1 cellular context compared by ENCODE assay signal in the genomic region with DNA sequence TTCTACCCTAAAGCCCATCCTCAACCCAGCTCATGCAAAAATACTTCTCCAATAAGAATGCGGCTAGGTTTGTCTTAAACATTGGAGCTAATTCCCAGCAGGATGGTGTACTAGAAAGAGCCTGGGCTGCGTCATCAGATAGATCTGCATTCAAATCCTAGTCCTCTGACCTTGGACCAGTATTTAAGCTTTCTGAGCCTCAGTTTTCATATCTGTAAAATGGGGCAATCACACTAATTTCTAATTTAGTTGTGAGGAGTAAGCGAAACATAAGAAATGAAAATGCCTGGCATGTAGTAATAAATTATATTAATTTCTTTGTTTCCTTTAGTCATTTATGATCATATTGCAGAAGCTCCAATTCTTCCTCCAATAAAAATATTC.
TF ChIP-seq lines count a peak whose summit lies in the region.

No MANE protein-coding gene starts in this region.

TF ChIP-seq in K562, 482 proteins besides CTCF, POLR2A, EP300 and RAD21:
- TF ChIP-seq RCOR1 (IDR thresholded peaks at IDR 0.05; ENCODE audit: borderline replicate concordance in 1 of 2, low read depth in 2 of 2, low read length in 2 of 2) (0 out of 4 replicates have a peak, but pooled peaks of 1 of the 2 experiments have one; percentile 18), MCM3 (IDR thresholded peaks at IDR 0.05) (no peak), ZNF282 (CRISPR knock-in tag; IDR thresholded peaks at IDR 0.05) (no peak), CBFB (CRISPR knock-in tag; IDR thresholded peaks at IDR 0.05) (no peak), C11orf30 (IDR thresholded peaks at IDR 0.05; ENCODE audit: low read depth) (no peak), SIX5 (IDR thresholded peaks at IDR 0.05; ENCODE audit: borderline replicate concordance in 1 of 2, insufficient read depth in 1 of 2, low read depth in 1 of 2, low read length in 2 of 2) (no peak), KDM1A (IDR thresholded peaks at IDR 0.05) (peak in 1 of 2 experiments; percentile 27; a peak in 1 of 4 replicates), NFXL1 (CRISPR knock-in tag; IDR thresholded peaks at IDR 0.05) (no peak), SRF (CRISPR knock-in tag; IDR thresholded peaks at IDR 0.05) (no peak), ZNF175 (CRISPR knock-in tag; IDR thresholded peaks at IDR 0.05; ENCODE audit: low read depth) (no peak), RBM25 (IDR thresholded peaks at IDR 0.05; ENCODE audit: low read depth, low read length, severe bottlenecking) (peak; percentile 96), ETV1 (tag; conservative IDR thresholded peaks at IDR 0.05; ENCODE audit: low read depth) (no peak), ZNF311 (CRISPR knock-in tag; IDR thresholded peaks at IDR 0.05) (no peak), ZNF699 (CRISPR knock-in tag; IDR thresholded peaks at IDR 0.05; ENCODE audit: insufficient replicate concordance) (no peak), EZH2 (IDR thresholded peaks at IDR 0.05; ENCODE audit: borderline replicate concordance, low read depth, low read length) (no peak), ZNF408 (CRISPR knock-in tag; IDR thresholded peaks at IDR 0.05; ENCODE audit: low read depth) (no peak), CREM (IDR thresholded peaks at IDR 0.05; ENCODE audit: low read depth) (no peak), GTF2A2 (tag; IDR thresholded peaks at IDR 0.05) (no peak), ZNF586 (CRISPR knock-in tag; conservative IDR thresholded peaks at IDR 0.05) (no peak), PTTG1 (tag; IDR thresholded peaks at IDR 0.05; ENCODE audit: low read depth) (no peak), E2F3 (CRISPR knock-in tag; IDR thresholded peaks at IDR 0.05) (no peak), TARDBP (IDR thresholded peaks at IDR 0.05) (no peak), ADNP (tag; IDR thresholded peaks at IDR 0.05) (peak; percentile 89), ZNF347 (CRISPR knock-in tag; IDR thresholded peaks at IDR 0.05; ENCODE audit: low read depth) (no peak), ZNF668 (CRISPR knock-in tag; IDR thresholded peaks at IDR 0.05) (no peak), HNRNPK (IDR thresholded peaks at IDR 0.05; ENCODE audit: low read depth, low read length, poor library complexity, severe bottlenecking) (no peak), NUFIP1 (IDR thresholded peaks at IDR 0.05; ENCODE audit: partially characterized antibody) (no peak), BCOR (IDR thresholded peaks at IDR 0.05) (peak; percentile 70; the same call in 1 of the 2 replicates), KHSRP (IDR thresholded peaks at IDR 0.05) (no peak), WHSC1 (IDR thresholded peaks at IDR 0.05; ENCODE audit: low read length) (no peak)
- TF ChIP-seq, protein P1, sequence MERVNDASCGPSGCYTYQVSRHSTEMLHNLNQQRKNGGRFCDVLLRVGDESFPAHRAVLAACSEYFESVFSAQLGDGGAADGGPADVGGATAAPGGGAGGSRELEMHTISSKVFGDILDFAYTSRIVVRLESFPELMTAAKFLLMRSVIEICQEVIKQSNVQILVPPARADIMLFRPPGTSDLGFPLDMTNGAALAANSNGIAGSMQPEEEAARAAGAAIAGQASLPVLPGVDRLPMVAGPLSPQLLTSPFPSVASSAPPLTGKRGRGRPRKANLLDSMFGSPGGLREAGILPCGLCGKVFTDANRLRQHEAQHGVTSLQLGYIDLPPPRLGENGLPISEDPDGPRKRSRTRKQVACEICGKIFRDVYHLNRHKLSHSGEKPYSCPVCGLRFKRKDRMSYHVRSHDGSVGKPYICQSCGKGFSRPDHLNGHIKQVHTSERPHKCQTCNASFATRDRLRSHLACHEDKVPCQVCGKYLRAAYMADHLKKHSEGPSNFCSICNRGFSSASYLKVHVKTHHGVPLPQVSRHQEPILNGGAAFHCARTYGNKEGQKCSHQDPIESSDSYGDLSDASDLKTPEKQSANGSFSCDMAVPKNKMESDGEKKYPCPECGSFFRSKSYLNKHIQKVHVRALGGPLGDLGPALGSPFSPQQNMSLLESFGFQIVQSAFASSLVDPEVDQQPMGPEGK (CRISPR knock-in tag; IDR thresholded peaks at IDR 0.05; ENCODE audit: borderline replicate concordance): no peak
- TF ChIP-seq, protein P2, sequence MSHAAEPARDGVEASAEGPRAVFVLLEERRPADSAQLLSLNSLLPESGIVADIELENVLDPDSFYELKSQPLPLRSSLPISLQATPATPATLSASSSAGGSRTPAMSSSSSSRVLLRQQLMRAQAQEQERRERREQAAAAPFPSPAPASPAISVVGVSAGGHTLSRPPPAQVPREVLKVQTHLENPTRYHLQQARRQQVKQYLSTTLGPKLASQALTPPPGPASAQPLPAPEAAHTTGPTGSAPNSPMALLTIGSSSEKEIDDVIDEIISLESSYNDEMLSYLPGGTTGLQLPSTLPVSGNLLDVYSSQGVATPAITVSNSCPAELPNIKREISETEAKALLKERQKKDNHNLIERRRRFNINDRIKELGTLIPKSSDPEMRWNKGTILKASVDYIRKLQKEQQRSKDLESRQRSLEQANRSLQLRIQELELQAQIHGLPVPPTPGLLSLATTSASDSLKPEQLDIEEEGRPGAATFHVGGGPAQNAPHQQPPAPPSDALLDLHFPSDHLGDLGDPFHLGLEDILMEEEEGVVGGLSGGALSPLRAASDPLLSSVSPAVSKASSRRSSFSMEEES (CRISPR knock-in tag; IDR thresholded peaks at IDR 0.05): no peak
- TF ChIP-seq, protein P3, sequence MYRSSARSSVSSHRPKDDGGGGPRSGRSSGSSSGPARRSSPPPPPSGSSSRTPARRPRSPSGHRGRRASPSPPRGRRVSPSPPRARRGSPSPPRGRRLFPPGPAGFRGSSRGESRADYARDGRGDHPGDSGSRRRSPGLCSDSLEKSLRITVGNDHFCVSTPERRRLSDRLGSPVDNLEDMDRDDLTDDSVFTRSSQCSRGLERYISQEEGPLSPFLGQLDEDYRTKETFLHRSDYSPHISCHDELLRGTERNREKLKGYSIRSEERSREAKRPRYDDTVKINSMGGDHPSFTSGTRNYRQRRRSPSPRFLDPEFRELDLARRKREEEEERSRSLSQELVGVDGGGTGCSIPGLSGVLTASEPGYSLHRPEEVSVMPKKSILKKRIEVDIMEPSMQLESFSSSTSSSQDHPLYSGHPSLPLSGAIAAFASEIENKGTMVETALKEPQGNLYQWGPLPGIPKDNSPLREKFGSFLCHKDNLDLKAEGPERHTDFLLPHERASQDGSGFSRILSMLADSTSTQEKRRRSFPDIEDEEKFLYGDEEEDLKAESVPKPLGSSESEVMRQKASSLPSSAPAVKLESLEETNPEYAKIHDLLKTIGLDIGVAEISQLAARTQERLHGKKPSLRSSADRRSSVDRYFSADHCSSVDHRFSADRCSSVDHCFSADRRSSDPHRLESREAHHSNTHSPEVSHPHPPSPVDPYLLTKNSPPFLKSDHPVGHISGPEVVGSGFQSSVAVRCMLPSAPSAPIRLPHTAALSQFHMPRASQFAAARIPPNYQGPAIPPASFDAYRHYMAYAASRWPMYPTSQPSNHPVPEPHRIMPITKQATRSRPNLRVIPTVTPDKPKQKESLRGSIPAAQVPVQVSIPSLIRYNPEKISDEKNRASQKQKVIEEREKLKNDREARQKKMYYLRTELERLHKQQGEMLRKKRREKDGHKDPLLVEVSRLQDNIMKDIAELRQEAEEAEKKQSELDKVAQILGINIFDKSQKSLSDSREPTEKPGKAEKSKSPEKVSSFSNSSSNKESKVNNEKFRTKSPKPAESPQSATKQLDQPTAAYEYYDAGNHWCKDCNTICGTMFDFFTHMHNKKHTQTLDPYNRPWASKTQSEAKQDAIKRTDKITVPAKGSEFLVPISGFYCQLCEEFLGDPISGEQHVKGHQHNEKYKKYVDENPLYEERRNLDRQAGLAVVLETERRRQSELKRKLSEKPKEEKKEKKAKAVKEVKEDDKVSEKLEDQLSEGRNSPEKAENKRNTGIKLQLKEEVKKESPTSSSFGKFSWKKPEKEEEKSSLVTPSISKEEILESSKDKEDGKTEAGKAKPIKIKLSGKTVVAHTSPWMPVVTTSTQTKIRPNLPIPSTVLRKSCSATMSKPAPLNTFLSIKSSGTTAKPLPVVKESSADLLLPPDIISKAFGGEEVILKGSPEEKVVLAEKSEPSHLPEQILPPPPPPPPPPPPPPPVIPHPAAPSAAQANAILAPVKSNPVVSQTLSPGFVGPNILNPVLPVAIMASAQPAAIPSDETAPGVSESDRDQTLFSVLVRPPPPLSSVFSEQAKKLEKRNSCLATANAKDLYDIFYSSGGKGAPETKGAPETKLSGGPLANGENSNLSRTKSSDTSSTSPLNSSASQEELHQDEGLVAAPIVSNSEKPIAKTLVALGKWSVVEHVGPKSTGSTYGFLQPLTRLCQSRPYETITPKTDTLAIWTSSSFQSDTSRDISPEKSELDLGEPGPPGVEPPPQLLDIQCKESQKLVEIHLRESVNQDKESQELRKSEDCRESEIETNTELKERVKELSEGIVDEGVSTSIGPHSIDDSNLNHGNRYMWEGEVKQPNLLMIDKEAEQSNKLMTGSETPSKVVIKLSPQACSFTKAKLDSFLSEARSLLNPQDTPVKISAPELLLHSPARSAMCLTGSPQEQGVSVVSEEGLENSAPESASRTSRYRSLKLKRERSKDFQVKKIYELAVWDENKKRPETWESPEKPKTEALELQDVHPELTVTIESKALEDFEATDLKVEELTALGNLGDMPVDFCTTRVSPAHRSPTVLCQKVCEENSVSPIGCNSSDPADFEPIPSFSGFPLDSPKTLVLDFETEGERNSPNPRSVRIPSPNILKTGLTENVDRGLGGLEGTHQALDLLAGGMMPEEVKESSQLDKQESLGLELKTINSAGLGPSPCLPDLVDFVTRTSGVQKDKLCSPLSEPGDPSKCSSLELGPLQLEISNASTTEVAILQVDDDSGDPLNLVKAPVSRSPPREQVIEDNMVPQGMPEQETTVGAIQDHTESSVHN (IDR thresholded peaks at IDR 0.05; ENCODE audit: borderline replicate concordance in 1 of 2, low read depth in 1 of 2): no peak
- TF ChIP-seq, protein P4, sequence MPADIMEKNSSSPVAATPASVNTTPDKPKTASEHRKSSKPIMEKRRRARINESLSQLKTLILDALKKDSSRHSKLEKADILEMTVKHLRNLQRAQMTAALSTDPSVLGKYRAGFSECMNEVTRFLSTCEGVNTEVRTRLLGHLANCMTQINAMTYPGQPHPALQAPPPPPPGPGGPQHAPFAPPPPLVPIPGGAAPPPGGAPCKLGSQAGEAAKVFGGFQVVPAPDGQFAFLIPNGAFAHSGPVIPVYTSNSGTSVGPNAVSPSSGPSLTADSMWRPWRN (IDR thresholded peaks at IDR 0.05; ENCODE audit: low read depth): no peak
- TF ChIP-seq, protein P5, sequence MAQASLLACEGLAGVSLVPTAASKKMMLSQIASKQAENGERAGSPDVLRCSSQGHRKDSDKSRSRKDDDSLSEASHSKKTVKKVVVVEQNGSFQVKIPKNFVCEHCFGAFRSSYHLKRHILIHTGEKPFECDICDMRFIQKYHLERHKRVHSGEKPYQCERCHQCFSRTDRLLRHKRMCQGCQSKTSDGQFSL (CRISPR knock-in tag; IDR thresholded peaks at IDR 0.05): no peak
- TF ChIP-seq, protein P5 (tag; IDR thresholded peaks at IDR 0.05): no peak
- TF ChIP-seq, protein P6, sequence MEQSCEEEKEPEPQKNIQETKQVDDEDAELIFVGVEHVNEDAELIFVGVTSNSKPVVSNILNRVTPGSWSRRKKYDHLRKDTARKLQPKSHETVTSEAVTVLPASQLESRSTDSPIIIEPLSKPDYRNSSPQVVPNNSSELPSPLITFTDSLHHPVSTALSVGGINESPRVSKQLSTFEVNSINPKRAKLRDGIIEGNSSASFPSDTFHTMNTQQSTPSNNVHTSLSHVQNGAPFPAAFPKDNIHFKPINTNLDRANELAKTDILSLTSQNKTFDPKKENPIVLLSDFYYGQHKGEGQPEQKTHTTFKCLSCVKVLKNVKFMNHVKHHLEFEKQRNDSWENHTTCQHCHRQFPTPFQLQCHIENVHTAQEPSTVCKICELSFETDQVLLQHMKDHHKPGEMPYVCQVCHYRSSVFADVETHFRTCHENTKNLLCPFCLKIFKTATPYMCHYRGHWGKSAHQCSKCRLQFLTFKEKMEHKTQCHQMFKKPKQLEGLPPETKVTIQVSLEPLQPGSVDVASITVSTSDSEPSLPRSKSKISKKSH (CRISPR knock-in tag; IDR thresholded peaks at IDR 0.05): no peak
